Comparison of ENCODE assay signal across 1 cellular context in genomic region chr16:68234188-68235104, GRCh38.
TF ChIP-seq lines count a peak whose summit lies in the region.

No MANE protein-coding gene starts in this region.

TF ChIP-seq in IMR-90, 13 proteins besides CTCF, POLR2A, EP300 and RAD21:
- TF ChIP-seq MAZ (IDR thresholded peaks at IDR 0.05; ENCODE audit: borderline replicate concordance, low read depth, low read length) (no peak), CHD1 (IDR thresholded peaks at IDR 0.05; ENCODE audit: low read depth, low read length) (no peak), FOS (IDR thresholded peaks at IDR 0.05; ENCODE audit: low read depth, low read length) (no peak), CEBPB (IDR thresholded peaks at IDR 0.05; ENCODE audit: low read depth, low read length) (no peak)
